ENCODE assay signal across 30 cellular contexts in genomic region chr22:27495325-27495724, GRCh38.
"Had no signal": no experiment of that assay in that cellular context is flagged by ENCODE, and none has a peak within 500 bp of the region (broad histone marks: within the 10 kb centered on the region; RNA-seq: fewer than 3 reads in every experiment).

No MANE protein-coding gene starts in this region.

- H3K9ac ChIP-seq: parathyroid adenoma had no signal

- H3K36me3 ChIP-seq: esophagus muscularis mucosa, gastroesophageal sphincter, heart left ventricle, prostate gland, right atrium auricular region, suprapubic skin, transverse colon, upper lobe of right lung, vagina had no signal

- H3K4me1 ChIP-seq: esophagus muscularis mucosa, foreskin keratinocyte, gastroesophageal sphincter, heart left ventricle, parathyroid adenoma, prostate gland, right atrium auricular region, suprapubic skin, transverse colon, upper lobe of right lung, vagina had no signal

- H2AFZ ChIP-seq: hepatocyte, parathyroid adenoma had no signal

- H3K4me3 Mint-ChIP-seq: memory B cell; mesothelial cell of epicardium; naive B cell; natural killer cell treated with Interleukin-12 subunit alpha and Interleukin-12 subunit beta and Interleukin-15 and Interleukin-18, amount 100 ng/mL, for 72 hours; stimulated activated naive CD8-positive, alpha-beta T cell treated with anti-CD3 and anti-CD28 coated beads, Interleukin-15, amount 100 ng/mL, for 72 hours had no signal

- H3K27ac ChIP-seq: dorsolateral prefrontal cortex, esophagus muscularis mucosa, foreskin keratinocyte, gastroesophageal sphincter, heart left ventricle, hepatocyte, parathyroid adenoma, prostate gland, right atrium auricular region, suprapubic skin, transverse colon, upper lobe of right lung, vagina had no signal

- H3K9me3 ChIP-seq: mucosa of descending colon, prostate gland, suprapubic skin, transverse colon, upper lobe of right lung, vagina had no signal

- DNase-seq: effector CD8-positive, alpha-beta T cell; foreskin keratinocyte; heart left ventricle; kidney; mucosa of descending colon; naive B cell; stimulated activated CD4-positive, alpha-beta T cell treated with anti-CD3 and anti-CD28 coated beads, Interleukin-12 subunit alpha, Interleukin-12 subunit beta, amount 100 ng/mL, for 4 hours; stimulated activated CD4-positive, alpha-beta T cell treated with anti-CD3 and anti-CD28 coated beads, Interleukin-1b, Interleukin-23, amount 100 ng/mL, for 48 hours; stimulated activated CD4-positive, alpha-beta T cell treated with anti-CD3 and anti-CD28 coated beads, Interleukin-4, amount 100 ng/mL, for 1 hour; stimulated activated CD8-positive, alpha-beta memory T cell treated with anti-CD3 and anti-CD28 coated beads, Interleukin-4, amount 100 ng/mL, for 48 hours; stimulated activated naive CD4-positive, alpha-beta T cell; stimulated activated naive CD8-positive, alpha-beta T cell treated with anti-CD3 and anti-CD28 coated beads, Interleukin-15, amount 100 ng/mL, for 72 hours; transverse colon; upper lobe of right lung had no signal

- H3K27me3 ChIP-seq: esophagus muscularis mucosa, foreskin keratinocyte, hepatocyte, right atrium auricular region, suprapubic skin, transverse colon, upper lobe of right lung, vagina had no signal

- H3K4me2 ChIP-seq: hepatocyte, smooth muscle cell had no signal

- H3K4me3 ChIP-seq: dorsolateral prefrontal cortex, esophagus muscularis mucosa, gastroesophageal sphincter, heart left ventricle, hepatocyte, lung, mucosa of descending colon, prostate gland, right atrium auricular region, smooth muscle cell, suprapubic skin, transverse colon, upper lobe of right lung, vagina had no signal

- H3K4me1 Mint-ChIP-seq: memory B cell; naive B cell; stimulated activated naive CD8-positive, alpha-beta T cell treated with anti-CD3 and anti-CD28 coated beads, Interleukin-15, amount 100 ng/mL, for 72 hours had no signal

- H3K36me3 Mint-ChIP-seq: memory B cell; mesothelial cell of epicardium; natural killer cell treated with Interleukin-12 subunit alpha and Interleukin-12 subunit beta and Interleukin-15 and Interleukin-18, amount 100 ng/mL, for 72 hours had no signal

- H3K27me3 Mint-ChIP-seq: memory B cell; natural killer cell treated with Interleukin-12 subunit alpha and Interleukin-12 subunit beta and Interleukin-15 and Interleukin-18, amount 100 ng/mL, for 72 hours; stimulated activated naive CD8-positive, alpha-beta T cell treated with anti-CD3 and anti-CD28 coated beads, Interleukin-15, amount 100 ng/mL, for 72 hours had no signal

- ATAC-seq: foreskin keratinocyte; gastroesophageal sphincter; heart left ventricle; left lobe of liver; mucosa of descending colon; natural killer cell treated with Interleukin-12 subunit alpha and Interleukin-12 subunit beta and Interleukin-15 and Interleukin-18, amount 100 ng/mL, for 72 hours; sciatic nerve; stimulated activated naive CD8-positive, alpha-beta T cell treated with anti-CD3 and anti-CD28 coated beads, Interleukin-15, amount 100 ng/mL, for 72 hours; upper lobe of right lung had no signal

- H3K27ac Mint-ChIP-seq: memory B cell; mesothelial cell of epicardium; natural killer cell treated with Interleukin-12 subunit alpha and Interleukin-12 subunit beta and Interleukin-15 and Interleukin-18, amount 100 ng/mL, for 72 hours; stimulated activated naive CD8-positive, alpha-beta T cell treated with anti-CD3 and anti-CD28 coated beads, Interleukin-15, amount 100 ng/mL, for 72 hours had no signal

- H3K79me2 ChIP-seq: hepatocyte, parathyroid adenoma had no signal
